10 cellular contexts compared by ENCODE assay signal in the genomic region with DNA sequence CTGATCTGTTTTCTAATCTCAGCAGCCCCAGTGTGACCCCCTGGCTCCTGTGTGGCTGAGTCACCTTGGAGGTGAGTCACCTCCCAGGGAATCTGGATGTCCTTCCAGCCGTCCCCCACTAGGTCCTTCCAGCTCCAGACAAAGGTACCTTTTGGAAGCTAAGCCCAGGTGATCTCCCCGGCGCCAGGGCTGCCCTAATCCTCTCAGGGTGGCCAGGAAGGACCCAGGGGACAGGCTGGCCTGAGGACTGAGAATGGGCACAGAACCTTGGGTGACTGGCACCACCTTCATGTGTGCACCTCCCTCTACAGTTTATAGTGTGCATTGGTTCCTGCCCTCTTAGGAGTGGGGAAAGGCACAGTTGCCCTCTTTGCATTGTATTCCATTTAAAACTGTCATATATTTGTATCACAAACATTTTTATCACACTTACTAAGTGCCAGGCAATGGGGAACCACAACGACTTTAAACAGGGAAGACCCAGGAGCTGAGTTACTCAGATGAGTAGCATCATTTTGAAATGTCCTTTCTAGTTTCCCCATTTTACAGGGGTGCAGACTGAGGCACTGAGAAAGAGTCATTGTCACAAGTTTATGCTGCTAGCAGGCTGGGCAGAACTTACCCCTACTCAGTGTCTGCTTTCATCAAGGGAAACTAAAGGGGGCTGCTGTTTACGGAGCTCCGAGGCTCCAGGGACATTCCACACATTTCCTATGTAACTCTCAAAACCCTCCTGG. TPM values are rescaled to one million over a fixed set of nuclear protein-coding genes. Genes with fewer than 3 reads are reported as not detected.
DNase-seq lines count a peak whose midpoint lies in the region; ATAC-seq and TF ChIP-seq lines count a peak whose summit lies in the region.
"Had no signal": no experiment of that assay in that cellular context is flagged by ENCODE, and none has a peak within 500 bp of the region (broad histone marks: within the 10 kb centered on the region; RNA-seq: fewer than 3 reads in every experiment).

No MANE protein-coding gene starts in this region.

- peaks cover 10% of the 10 kb centered on the region for H3K4me1 Mint-ChIP-seq in HFFc6 (ENCODE audit: low read depth)

- peaks cover 40% of the 10 kb centered on the region for H3K27me3 Mint-ChIP-seq in HFFc6 (ENCODE audit: insufficient read depth)
- H3K27me3 Mint-ChIP-seq: naive thymus-derived CD8-positive, alpha-beta T cell had no signal

- no peak overlapping the region for H3K27ac ChIP-seq in VCaP

- no peak overlapping the region for H3K27ac Mint-ChIP-seq in HFFc6

- no peaks in the 10 kb centered on the region for H3K9me3 Mint-ChIP-seq in HFFc6
- H3K9me3 Mint-ChIP-seq: activated T-cell treated with anti-CD3 and anti-CD28 coated beads, Interleukin-2, amount 50 U/mL, for 4 hours; naive thymus-derived CD8-positive, alpha-beta T cell had no signal

- TF ChIP-seq CTCF in HFFc6 (IDR thresholded peaks at IDR 0.05) = peak; percentile 74
- TF ChIP-seq CTCF in VCaP (conservative IDR thresholded peaks at IDR 0.05) = peak; percentile 85

- ATAC-seq in left lobe of liver (peak; percentile 60), HG02623 (IDR thresholded peaks at IDR 0.05; ENCODE audit: unreplicated experiment) (no peak), HG03439 (IDR thresholded peaks at IDR 0.05; ENCODE audit: unreplicated experiment) (no peak)

- DNase-seq in D341Med (ENCODE audit: low spot score) = peak; percentile 60
- DNase-seq in HFFc6 = no peak
- no peak for DNase-seq in left lobe of liver (ENCODE audit: low spot score)
- no peak for DNase-seq in mucosa of gallbladder (ENCODE audit: low spot score)
- DNase-seq in SKM-1 treated with dmso at 0.1 percent for 144 hours (lab: John Stamatoyannopoulos, UW; ENCODE audit: unreplicated experiment) = no peak
- DNase-seq: activated T-cell treated with anti-CD3 and anti-CD28 coated beads, Interleukin-2, amount 50 U/mL, for 4 hours had no signal

- H3K36me3 Mint-ChIP-seq in HFFc6 (ENCODE audit: low read depth) = no peaks in the 10 kb centered on the region
- H3K36me3 Mint-ChIP-seq: naive thymus-derived CD8-positive, alpha-beta T cell had no signal

- no peak overlapping the region for H3K4me3 Mint-ChIP-seq in HFFc6
- H3K4me3 Mint-ChIP-seq: activated T-cell treated with anti-CD3 and anti-CD28 coated beads, Interleukin-2, amount 50 U/mL, for 4 hours; naive thymus-derived CD8-positive, alpha-beta T cell had no signal

RNA-seq across cellular contexts. Expression of a gene that starts 2.6 kb away (rescaled TPM):
- not detected for total RNA-seq in HFFc6 (2021; fragmentation: NEBNext Ultra II Directional; extraction: Animal tissue kit (Norgen Biotek cat#: 25700))
- total RNA-seq in left lobe of liver = not detected
- not detected for total RNA-seq in mucosa of gallbladder
- total RNA-seq: activated T-cell treated with anti-CD3 and anti-CD28 coated beads, Interleukin-2, amount 50 U/mL, for 4 hours; naive thymus-derived CD8-positive, alpha-beta T cell had no signal

RNA-seq across cellular contexts. Expression of a gene that starts 23.1 kb away (rescaled TPM):
- total RNA-seq in HFFc6 (2021; fragmentation: NEBNext Ultra II Directional; extraction: Animal tissue kit (Norgen Biotek cat#: 25700)) = not detected
- not detected for total RNA-seq in left lobe of liver
- not detected for total RNA-seq in mucosa of gallbladder
- total RNA-seq: activated T-cell treated with anti-CD3 and anti-CD28 coated beads, Interleukin-2, amount 50 U/mL, for 4 hours; naive thymus-derived CD8-positive, alpha-beta T cell had no signal

RNA-seq across cellular contexts. Expression of a gene that starts 45.4 kb away (rescaled TPM):
- not detected for total RNA-seq in HFFc6 (2021; fragmentation: NEBNext Ultra II Directional; extraction: Animal tissue kit (Norgen Biotek cat#: 25700))
- total RNA-seq in left lobe of liver (not detected), mucosa of gallbladder (not detected)
- total RNA-seq: activated T-cell treated with anti-CD3 and anti-CD28 coated beads, Interleukin-2, amount 50 U/mL, for 4 hours; naive thymus-derived CD8-positive, alpha-beta T cell had no signal
